In genomic region chr1:69213644-69214043, GRCh38 we compare ENCODE assay signal across 23 cellular contexts.
"Had no signal": no experiment of that assay in that cellular context is flagged by ENCODE, and none has a peak within 500 bp of the region (broad histone marks: within the 10 kb centered on the region; RNA-seq: fewer than 3 reads in every experiment).

No MANE protein-coding gene starts in this region.

- DNase-seq: colonic mucosa; cortex of kidney; dermis blood vessel endothelial cell; dorsolateral prefrontal cortex; effector CD4-positive, alpha-beta T cell; effector CD8-positive, alpha-beta T cell; effector memory CD4-positive, alpha-beta T cell; effector memory CD8-positive, alpha-beta T cell; endodermal cell; erythroblast; esophagus squamous epithelium; foreskin fibroblast; foreskin keratinocyte; foreskin melanocyte; gastrocnemius medialis; glutamatergic neuron; head of caudate nucleus; heart left ventricle; heart right ventricle had no signal

- H3K27me3 ChIP-seq: colonic mucosa, dorsolateral prefrontal cortex, esophagus muscularis mucosa, esophagus squamous epithelium, gastrocnemius medialis, gastroesophageal sphincter, heart left ventricle, heart right ventricle had no signal

- H3K4me3 ChIP-seq: colonic mucosa, coronary artery, dorsolateral prefrontal cortex, esophagus muscularis mucosa, esophagus squamous epithelium, gastrocnemius medialis, gastroesophageal sphincter, heart left ventricle, heart right ventricle had no signal

- H3K36me3 ChIP-seq: colonic mucosa, esophagus muscularis mucosa, esophagus squamous epithelium, gastrocnemius medialis, gastroesophageal sphincter, heart left ventricle, heart right ventricle had no signal

- H3K27ac ChIP-seq: colonic mucosa, coronary artery, dorsolateral prefrontal cortex, epithelial cell of prostate, esophagus muscularis mucosa, esophagus squamous epithelium, foreskin keratinocyte, gastrocnemius medialis, gastroesophageal sphincter, heart left ventricle, heart right ventricle had no signal

- H3K9me3 ChIP-seq: colonic mucosa, esophagus muscularis mucosa, esophagus squamous epithelium, gastrocnemius medialis, gastroesophageal sphincter had no signal
